Comparison of ENCODE assay signal across 10 cellular contexts in the genomic region with DNA sequence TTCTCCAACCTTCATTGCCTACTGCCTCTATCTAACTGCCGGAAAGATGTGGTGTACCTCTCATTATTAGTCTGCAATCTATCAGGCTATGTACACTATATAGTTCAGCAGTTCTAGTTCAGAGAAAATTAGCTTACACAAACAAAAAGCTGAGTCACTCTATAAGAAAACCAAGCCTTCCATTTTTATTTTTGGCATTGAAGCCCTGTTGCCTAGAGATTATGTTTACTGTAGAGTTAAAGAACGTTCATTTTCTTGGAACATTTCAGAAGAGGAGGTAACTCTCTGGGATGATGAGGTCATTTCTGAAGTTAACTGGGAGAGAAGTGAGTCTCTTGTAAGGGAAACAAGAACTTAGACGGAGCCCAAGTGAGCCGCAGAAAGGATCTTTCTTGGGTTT.
DNase-seq lines count a peak whose midpoint lies in the region; ATAC-seq and TF ChIP-seq lines count a peak whose summit lies in the region.
"Had no signal": no experiment of that assay in that cellular context is flagged by ENCODE, and none has a peak within 500 bp of the region (broad histone marks: within the 10 kb centered on the region; RNA-seq: fewer than 3 reads in every experiment).

No MANE protein-coding gene starts in this region.

- no peak for DNase-seq in right cardiac atrium
- no peak for DNase-seq in Right ventricle myocardium superior
- no peak for DNase-seq in ascending aorta (ENCODE audit: low spot score in 2 of 2)
- DNase-seq in kidney glomerular epithelial cell (lab: John Stamatoyannopoulos, UW) = peak; percentile 38
- DNase-seq in effector memory CD8-positive, alpha-beta T cell = no peak
- DNase-seq in SHP77 treated with DMSO at 0.1 percent for 48 hours (lab: John Stamatoyannopoulos, UW) = no peak
- DNase-seq: CD4-positive, CD25-positive, alpha-beta regulatory T cell; NCI-H1694 treated with DMSO at 0.1 percent for 48 hours had no signal

- no peak overlapping the region for H3K27ac Mint-ChIP-seq in effector memory CD8-positive, alpha-beta T cell
- H3K27ac Mint-ChIP-seq: CD4-positive, CD25-positive, alpha-beta regulatory T cell had no signal

- no peaks in the 10 kb centered on the region for H3K4me1 Mint-ChIP-seq in effector memory CD8-positive, alpha-beta T cell (ENCODE audit: low read depth in 2 of 2)
- H3K4me1 Mint-ChIP-seq: CD4-positive, CD25-positive, alpha-beta regulatory T cell had no signal

- H3K9me3 ChIP-seq in right cardiac atrium (ENCODE audit: control insufficient read depth, low read length) = no peaks in the 10 kb centered on the region
- no peaks in the 10 kb centered on the region for H3K9me3 ChIP-seq in ascending aorta

- no peaks in the 10 kb centered on the region for H3K27me3 ChIP-seq in right cardiac atrium (ENCODE audit: control insufficient read depth, insufficient read depth)
- no peaks in the 10 kb centered on the region for H3K27me3 ChIP-seq in ascending aorta

- H3K9me3 Mint-ChIP-seq in effector memory CD8-positive, alpha-beta T cell = no peaks in the 10 kb centered on the region

- 44% methylated on average over 4 of the region's 4 CpGs for WGBS in right cardiac atrium

- H3K36me3 ChIP-seq in ascending aorta = no peaks in the 10 kb centered on the region

- no peaks in the 10 kb centered on the region for H3K36me3 Mint-ChIP-seq in effector memory CD8-positive, alpha-beta T cell (ENCODE audit: insufficient read depth)
- H3K36me3 Mint-ChIP-seq: CD4-positive, CD25-positive, alpha-beta regulatory T cell had no signal

- no peak overlapping the region for H3K4me3 Mint-ChIP-seq in effector memory CD8-positive, alpha-beta T cell
- H3K4me3 Mint-ChIP-seq: CD4-positive, CD25-positive, alpha-beta regulatory T cell had no signal

- intact Hi-C loops in right cardiac atrium (cut with DNase I) (no loop called here), Right ventricle myocardium superior (cut with DNase I) (no loop called here), ascending aorta (cut with DNase I) (no loop called here)

- H3K27ac ChIP-seq in right cardiac atrium (ENCODE audit: low read length) = no peak overlapping the region
- H3K27ac ChIP-seq in ascending aorta = peak overlapping the region; percentile 25 to 53

- no peak overlapping the region for H3K4me3 ChIP-seq in right cardiac atrium (ENCODE audit: low read length)
- H3K4me3 ChIP-seq in ascending aorta = no peak overlapping the region

- no peaks in the 10 kb centered on the region for H3K4me1 ChIP-seq in right cardiac atrium (ENCODE audit: control insufficient read depth, insufficient read depth, low read length)
- H3K4me1 ChIP-seq in ascending aorta = peaks cover 0 to 6% of the 10 kb centered on the region in 2 donors

- ATAC-seq in right cardiac atrium = peak; percentile 40 to 50
- ATAC-seq in Right ventricle myocardium superior (ENCODE audit: poor library complexity) = no peak
- no peak for ATAC-seq in effector memory CD8-positive, alpha-beta T cell (replicated peaks)
- no peak for ATAC-seq in GM18517 (IDR thresholded peaks at IDR 0.05; ENCODE audit: unreplicated experiment)
- ATAC-seq in HG03442 (IDR thresholded peaks at IDR 0.05; ENCODE audit: unreplicated experiment) = no peak

- no peak for TF ChIP-seq CTCF in ascending aorta (IDR thresholded peaks at IDR 0.05)

- H3K27me3 Mint-ChIP-seq in effector memory CD8-positive, alpha-beta T cell = peaks cover 39 to 40% of the 10 kb centered on the region in 2 donors

Comparison
In these comparisons a context has a peak if more than half of its experiments do, and no peak if none do; other contexts are left out.
1. ATAC-seq: peak in right cardiac atrium (2 of 2); none in Right ventricle myocardium superior (single experiment), effector memory CD8-positive, alpha-beta T cell (single experiment), GM18517 (single experiment) and HG03442 (single experiment).